33 cellular contexts compared by ENCODE assay signal in the genomic region with DNA sequence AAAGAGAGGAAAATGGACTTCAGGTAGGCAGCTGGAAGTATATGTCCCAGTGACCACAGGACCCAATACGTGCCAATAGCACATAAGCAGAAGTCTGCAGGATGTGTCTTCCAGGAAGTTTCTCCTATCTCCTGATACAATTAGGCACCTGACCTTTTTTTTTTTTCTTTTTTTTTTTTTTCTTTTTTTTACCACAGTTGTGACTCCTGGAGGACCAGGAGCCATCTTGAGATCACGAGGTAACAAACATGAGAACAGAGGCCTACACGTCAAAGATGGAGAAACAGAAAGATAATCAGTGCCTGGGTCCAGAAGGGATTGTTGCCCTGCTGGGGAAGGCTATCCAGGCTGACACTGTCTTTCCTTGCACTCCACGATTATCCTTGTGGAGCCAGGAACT.
"Had no signal": no experiment of that assay in that cellular context is flagged by ENCODE, and none has a peak within 500 bp of the region (broad histone marks: within the 10 kb centered on the region; RNA-seq: fewer than 3 reads in every experiment).

No MANE protein-coding gene starts in this region.

- H3K4me1 ChIP-seq: body of pancreas, breast epithelium had no signal

- DNase-seq: activated B cell treated with CpG ODN at 0.5 μM for 24 hours; activated CD4-positive, alpha-beta memory T cell treated with anti-CD3 and anti-CD28 coated beads for 36 hours; activated CD4-positive, alpha-beta T cell treated with anti-CD3 and anti-CD28 coated beads for 4 hours; activated CD4-positive, alpha-beta T cell treated with anti-CD3 and anti-CD28 coated beads, Interleukin-2, amount 10 ng/mL, durations not matched to agents 24 days and 14 days; activated CD4-positive, alpha-beta T cell treated with anti-CD3 and anti-CD28 coated beads, Interleukin-2, amount 50 U/mL, for 1 hour; activated CD4-positive, alpha-beta T cell treated with anti-CD3 and anti-CD28 coated beads, Interleukin-2, amount 50 U/mL, for 4 hours; activated CD4-positive, CD25-positive, alpha-beta regulatory T cell treated with anti-CD3 and anti-CD28 coated beads, Interleukin-2, amount 50 U/mL, for 72 hours; activated CD8-positive, alpha-beta memory T cell treated with anti-CD3 and anti-CD28 coated beads, Interleukin-2, amount 50 U/mL, for 4 hours; activated CD8-positive, alpha-beta T cell treated with anti-CD3 and anti-CD28 coated beads for 36 hours; activated effector memory CD4-positive, alpha-beta T cell treated with anti-CD3 and anti-CD28 coated beads, Interleukin-2, amount 50 U/mL, for 16 hours; activated gamma-delta T cell treated with Interleukin-2 at 50 U/mL for 16 hours; activated naive CD4-positive, alpha-beta T cell; activated naive CD4-positive, alpha-beta T cell treated with anti-CD3 and anti-CD28 coated beads for 36 hours; activated naive CD4-positive, alpha-beta T cell treated with anti-CD3 and anti-CD28 coated beads, Interleukin-2, amount 50 U/mL, for 16 hours; activated naive CD8-positive, alpha-beta T cell treated with anti-CD3 and anti-CD28 coated beads for 36 hours; activated T-cell treated with anti-CD3 and anti-CD28 coated beads for 4 hours; activated T-cell treated with anti-CD3 and anti-CD28 coated beads, Interleukin-2, amount 50 U/mL, for 1 hour; activated T-cell treated with anti-CD3 and anti-CD28 coated beads, Interleukin-2, amount 50 U/mL, for 4 hours; activated T-cell treated with anti-CD3 and anti-CD28 coated beads, Interleukin-2, amount 50 U/mL, for 72 hours; adrenal gland; amniotic stem cell; aorta; body of pancreas; brain microvascular endothelial cell; central memory CD4-positive, alpha-beta T cell; T-helper 2 cell; T-helper 9 cell had no signal

- ATAC-seq: activated CD8-positive, alpha-beta T cell treated with anti-CD3 and anti-CD28 coated beads for 36 hours; activated naive CD4-positive, alpha-beta T cell treated with anti-CD3 and anti-CD28 coated beads, Interleukin-2, amount 50 U/mL, for 72 hours; activated T-cell treated with anti-CD3 and anti-CD28 coated beads, Interleukin-2, amount 50 U/mL, for 4 hours; activated T-cell treated with anti-CD3 and anti-CD28 coated beads, Interleukin-2, amount 50 U/mL, for 72 hours; activated T-helper 17 cell treated with anti-CD3 and anti-CD28 coated beads, Interleukin-2, amount 50 U/mL, for 72 hours; body of pancreas had no signal

- H3K36me3 ChIP-seq: adrenal gland, brain microvascular endothelial cell, breast epithelium had no signal

- H3K27ac ChIP-seq: adrenal gland, body of pancreas, brain microvascular endothelial cell, breast epithelium, VCaP had no signal

- H3K4me3 ChIP-seq: adrenal gland, body of pancreas, breast epithelium had no signal

- H3K27me3 ChIP-seq: adrenal gland, body of pancreas, brain microvascular endothelial cell, breast epithelium had no signal

- FAIRE-seq: astrocyte, TTC549 had no signal
